ENCODE assay signal across 1 cellular context in the genomic region with DNA sequence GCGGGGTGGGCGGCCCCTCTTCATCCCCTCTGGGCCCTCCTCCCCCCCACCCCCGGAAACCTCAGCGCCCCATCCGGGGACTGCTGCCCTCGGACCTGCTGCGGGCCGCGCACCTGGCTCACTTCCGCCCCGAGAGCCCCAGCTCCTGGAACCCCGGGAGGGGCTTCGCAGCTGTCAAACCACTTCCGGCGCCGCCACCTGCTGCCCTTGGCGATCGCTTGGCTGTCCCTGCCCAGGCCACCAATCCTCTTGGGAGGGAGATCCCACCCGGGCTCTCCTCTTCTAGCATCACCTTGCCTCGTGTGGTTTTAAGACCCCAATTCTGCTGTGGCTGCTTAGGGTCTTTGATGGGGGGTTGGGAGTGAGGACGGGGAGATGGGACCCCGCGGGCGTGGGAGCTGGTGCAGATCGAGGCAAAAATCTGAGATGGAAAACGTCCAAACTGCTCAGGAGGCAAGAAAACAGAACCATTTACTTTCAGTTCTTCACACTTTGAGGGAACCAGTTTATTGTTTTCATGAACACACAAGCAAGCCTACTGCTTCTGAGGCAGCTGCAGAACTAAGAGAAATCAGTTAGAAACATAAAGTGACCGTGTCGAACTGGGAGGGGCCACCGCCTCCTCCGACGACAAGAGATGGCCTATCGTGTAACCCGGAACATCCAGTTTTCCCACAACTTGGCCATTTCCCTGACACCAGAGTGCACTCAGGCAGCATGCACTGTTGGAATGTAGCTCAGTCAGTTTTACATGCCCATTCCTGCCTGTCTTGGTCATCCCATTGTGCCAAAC.
TF ChIP-seq lines count a peak whose summit lies in the region.

No MANE protein-coding gene starts in this region.

TF ChIP-seq in endothelial cell of umbilical vein, 7 proteins besides CTCF, POLR2A, EP300 and RAD21 (continued from another document):
- no peak for TF ChIP-seq MAX (IDR thresholded peaks at IDR 0.05; ENCODE audit: insufficient read depth, insufficient read length)
